ENCODE assay signal across 8 cellular contexts in genomic region chr2:14634885-14635871, GRCh38. TPM values are rescaled to one million over a fixed set of nuclear protein-coding genes. Genes with fewer than 3 reads are reported as not detected.
DNase-seq lines count a peak whose midpoint lies in the region; ATAC-seq and TF ChIP-seq lines count a peak whose summit lies in the region.

No MANE protein-coding gene starts in this region.

- H3K36me3 ChIP-seq in body of pancreas (replicated peaks in 1 of 2; ENCODE audit: insufficient read depth in 1 of 2, low read depth in 2 of 2) (no peaks in the 10 kb centered on the region), iPS-15b (ENCODE audit: control insufficient read depth, insufficient read depth, low read length) (no peaks in the 10 kb centered on the region)

- H3K9me3 ChIP-seq in body of pancreas (no peaks in the 10 kb centered on the region), iPS-15b (ENCODE audit: control insufficient read depth, insufficient read depth, low read length) (no peaks in the 10 kb centered on the region)

- DNase-seq in GM13977 (ENCODE audit: low spot score) (peak; percentile 29), NCI-H2107 (lab: John Stamatoyannopoulos, UW) (peak; percentile 72), body of pancreas (peak; percentile 84 to 90 (median 86)), sciatic nerve (ENCODE audit: low spot score) (peak; percentile 78)
- no peak for DNase-seq in activated effector memory CD4-positive, alpha-beta T cell treated with anti-CD3 and anti-CD28 coated beads, Interleukin-2, amount 50 U/mL, for 16 hours
- DNase-seq in activated CD8-positive, alpha-beta T cell treated with anti-CD3 and anti-CD28 coated beads for 36 hours, result no peak

- in situ Hi-C loops in GM13977 (cut with MboI; ENCODE audit: low pct_unique_long_range_greater_than_20kb, low sequenced_read_pairs, unreplicated experiment), result no loop called here

- H3K4me1 ChIP-seq in body of pancreas, result peaks cover 45% of the 10 kb centered on the region
- H3K4me1 ChIP-seq in iPS-15b (ENCODE audit: control insufficient read depth, insufficient read depth, low read length), result peaks cover 2% of the 10 kb centered on the region

- H3K27me3 ChIP-seq in body of pancreas, result no peaks in the 10 kb centered on the region
- H3K27me3 ChIP-seq in iPS-15b (ENCODE audit: control insufficient read depth, insufficient read depth, low read length), result peaks cover 76% of the 10 kb centered on the region

- no peak overlapping the region for H3K4me3 Mint-ChIP-seq in activated CD8-positive, alpha-beta T cell treated with anti-CD3 and anti-CD28 coated beads for 36 hours

- H3K4me3 ChIP-seq in body of pancreas (peak overlapping the region; percentile 26 to 49), iPS-15b (ENCODE audit: low read depth, low read length) (peak overlapping the region; percentile 70)

- TF ChIP-seq POLR2A in body of pancreas (IDR thresholded peaks at IDR 0.05), result peak in 2 of 3 donors; percentile 59 to 67

- no peak overlapping the region for H3K9ac ChIP-seq in iPS-15b (ENCODE audit: low read depth, low read length)

- CTCF ChIA-PET in activated CD8-positive, alpha-beta T cell treated with anti-CD3 and anti-CD28 coated beads for 36 hours (lab: Charles Lee), result interaction anchor here (0.6 to 1.2 kb wide), 4 partner anchors 9 to 42 kb away, joined by 3 to 4 read pairs (median 3); no protein-coding TSS in a partner anchor

- peaks cover 3% of the 10 kb centered on the region for H3K36me3 Mint-ChIP-seq in activated CD8-positive, alpha-beta T cell treated with anti-CD3 and anti-CD28 coated beads for 36 hours (ENCODE audit: low read depth)

- intact Hi-C loops in body of pancreas (cut with DNase I) (no loop called here), sciatic nerve (cut with DNase I) (no loop called here)
- intact Hi-C loops in activated CD8-positive, alpha-beta T cell treated with anti-CD3 and anti-CD28 coated beads for 36 hours (cut with micrococcal nuclease), result no loop called here

- H3K27ac ChIP-seq in body of pancreas, result peak overlapping the region; percentile 84 to 91 (median 89)

- H3K27ac Mint-ChIP-seq in activated CD8-positive, alpha-beta T cell treated with anti-CD3 and anti-CD28 coated beads for 36 hours, result no peak overlapping the region

- peaks cover 3% of the 10 kb centered on the region for H3K9me3 Mint-ChIP-seq in activated CD8-positive, alpha-beta T cell treated with anti-CD3 and anti-CD28 coated beads for 36 hours

- ATAC-seq in body of pancreas (peak; percentile 56), sciatic nerve (peak; percentile 73), GM18861 (IDR thresholded peaks at IDR 0.05; ENCODE audit: unreplicated experiment) (no peak)
- no peak for ATAC-seq in activated CD8-positive, alpha-beta T cell treated with anti-CD3 and anti-CD28 coated beads for 36 hours

- POLR2A ChIA-PET in activated CD8-positive, alpha-beta T cell treated with anti-CD3 and anti-CD28 coated beads for 36 hours (lab: Charles Lee), result no interaction called here

- TF ChIP-seq CTCF in GM13977 (IDR thresholded peaks at IDR 0.05; ENCODE audit: extremely low read depth, insufficient read depth, missing control alignments) (no peak), body of pancreas (IDR thresholded peaks at IDR 0.05) (peak in 1 of 7 experiments; percentile 8)
- TF ChIP-seq CTCF in activated CD8-positive, alpha-beta T cell treated with anti-CD3 and anti-CD28 coated beads for 36 hours (IDR thresholded peaks at IDR 0.05), result no peak

- peaks cover 3% of the 10 kb centered on the region for H3K4me1 Mint-ChIP-seq in activated CD8-positive, alpha-beta T cell treated with anti-CD3 and anti-CD28 coated beads for 36 hours (ENCODE audit: low read depth)

- WGBS in body of pancreas, 2 donors, result 0 to 2% methylated on average over 21 to 64 of the region's 68 CpGs

- H3K27me3 Mint-ChIP-seq in activated CD8-positive, alpha-beta T cell treated with anti-CD3 and anti-CD28 coated beads for 36 hours, result peaks cover 46% of the 10 kb centered on the region

RNA-seq across cellular contexts. Expression of gene LRATD1, which starts 2.7 kb away (rescaled TPM):
- total RNA-seq in body of pancreas, result 10 to 100 TPM in 1 of 2 donors, 1 to 10 TPM in 1; 5.7 to 14.5 TPM
- 3.0 TPM for total RNA-seq in sciatic nerve
- total RNA-seq in activated CD8-positive, alpha-beta T cell treated with anti-CD3 and anti-CD28 coated beads for 36 hours, result not detected

Comparison
In these comparisons a context has a peak if more than half of its experiments do, and no peak if none do; other contexts are left out.
1. DNase-seq: peak in GM13977 (single experiment), NCI-H2107 (single experiment), body of pancreas (4 of 4) and sciatic nerve (single experiment); none in activated effector memory CD4-positive, alpha-beta T cell treated with anti-CD3 and anti-CD28 coated beads, Interleukin-2, amount 50 U/mL, for 16 hours (single experiment) and activated CD8-positive, alpha-beta T cell treated with anti-CD3 and anti-CD28 coated beads for 36 hours (single experiment).
2. ATAC-seq: peak in body of pancreas (single experiment) and sciatic nerve (single experiment); none in activated CD8-positive, alpha-beta T cell treated with anti-CD3 and anti-CD28 coated beads for 36 hours (single experiment) and GM18861 (single experiment).